Comparison of ENCODE assay signal across 18 cellular contexts in genomic region chrX:9539611-9540387, GRCh38.
A peak's percentile ranks its signal among the peaks of the same experiment; 100 is the strongest.
DNase-seq lines count a peak whose midpoint lies in the region; ATAC-seq and TF ChIP-seq lines count a peak whose summit lies in the region.
"Had no signal": no experiment of that assay in that cellular context is flagged by ENCODE, and none has a peak within 500 bp of the region (broad histone marks: within the 10 kb centered on the region; RNA-seq: fewer than 3 reads in every experiment).

No MANE protein-coding gene starts in this region.

- H3K79me2 ChIP-seq in MM.1S (ENCODE audit: low read length), result peaks cover 89% of the 10 kb centered on the region

- no peak overlapping the region for H3K4me2 ChIP-seq in MM.1S (ENCODE audit: low read depth, low read length)

- no peak overlapping the region for H3K4me3 ChIP-seq in colonic mucosa
- no peak overlapping the region for H3K4me3 ChIP-seq in stomach
- no peak overlapping the region for H3K4me3 ChIP-seq in MM.1S (ENCODE audit: low read length)
- H3K4me3 ChIP-seq: breast epithelium, left lung, MG63 had no signal

- H3K36me3 ChIP-seq in colonic mucosa, result no peaks in the 10 kb centered on the region
- no peaks in the 10 kb centered on the region for H3K36me3 ChIP-seq in stomach
- no peaks in the 10 kb centered on the region for H3K36me3 ChIP-seq in MM.1S (replicated peaks; ENCODE audit: insufficient read depth, low read length)
- H3K36me3 ChIP-seq: breast epithelium, left lung, MG63 had no signal

- peaks cover 40% of the 10 kb centered on the region for H3K4me1 Mint-ChIP-seq in activated naive CD8-positive, alpha-beta T cell (ENCODE audit: low read depth)
- H3K4me1 Mint-ChIP-seq in activated naive CD8-positive, alpha-beta T cell treated with anti-CD3 and anti-CD28 coated beads, Interleukin-2, amount 50 U/mL, for 24 hours, result peaks cover 30% of the 10 kb centered on the region

- no peak for TF ChIP-seq CTCF in colonic mucosa (IDR thresholded peaks at IDR 0.05)
- TF ChIP-seq CTCF in stomach (IDR thresholded peaks at IDR 0.05), result no peak
- TF ChIP-seq CTCF in MM.1S (IDR thresholded peaks at IDR 0.05; ENCODE audit: low read length), result no peak

- H3K9me3 Mint-ChIP-seq in activated naive CD8-positive, alpha-beta T cell (ENCODE audit: low read depth), result no peaks in the 10 kb centered on the region
- H3K9me3 Mint-ChIP-seq in activated naive CD8-positive, alpha-beta T cell treated with anti-CD3 and anti-CD28 coated beads, Interleukin-2, amount 50 U/mL, for 24 hours, result no peaks in the 10 kb centered on the region
- H3K9me3 Mint-ChIP-seq: activated naive CD4-positive, alpha-beta T cell treated with anti-CD3 and anti-CD28 coated beads, Interleukin-2, amount 50 U/mL, for 24 hours; stimulated activated naive CD8-positive, alpha-beta T cell treated with anti-CD3 and anti-CD28 coated beads, Interleukin-15, Interleukin-2, amounts not matched to agents 100 ng/mL and 50 ng/mL, for 24 hours had no signal

- no peaks in the 10 kb centered on the region for H3K9me2 ChIP-seq in MM.1S (replicated peaks; ENCODE audit: insufficient read depth, low read length)

- H3K27me3 ChIP-seq in colonic mucosa, result no peaks in the 10 kb centered on the region
- H3K27me3 ChIP-seq in stomach, result no peaks in the 10 kb centered on the region
- H3K27me3 ChIP-seq in MM.1S (replicated peaks; ENCODE audit: insufficient read depth, low read length), result no peaks in the 10 kb centered on the region
- H3K27me3 ChIP-seq: breast epithelium, left lung, MG63 had no signal

- no peaks in the 10 kb centered on the region for H3F3A ChIP-seq in MM.1S (ENCODE audit: insufficient read depth, low read length)

- peaks cover 8% of the 10 kb centered on the region for H3K36me3 Mint-ChIP-seq in activated naive CD8-positive, alpha-beta T cell
- peaks cover 11% of the 10 kb centered on the region for H3K36me3 Mint-ChIP-seq in activated naive CD8-positive, alpha-beta T cell treated with anti-CD3 and anti-CD28 coated beads, Interleukin-2, amount 50 U/mL, for 24 hours (ENCODE audit: low read depth)

- no peak overlapping the region for H3K9ac ChIP-seq in colonic mucosa (ENCODE audit: low read depth in 2 of 2, low read length in 2 of 2)
- no peak overlapping the region for H3K9ac ChIP-seq in MM.1S (ENCODE audit: low read length)

- H3K27me3 Mint-ChIP-seq in activated naive CD8-positive, alpha-beta T cell, result no peaks in the 10 kb centered on the region
- no peaks in the 10 kb centered on the region for H3K27me3 Mint-ChIP-seq in activated naive CD8-positive, alpha-beta T cell treated with anti-CD3 and anti-CD28 coated beads, Interleukin-2, amount 50 U/mL, for 24 hours
- H3K27me3 Mint-ChIP-seq: activated CD4-positive, alpha-beta T cell treated with anti-CD3 and anti-CD28 coated beads, Interleukin-2, amount 10 ng/mL, durations not matched to agents 24 days and 14 days; activated naive CD4-positive, alpha-beta T cell treated with anti-CD3 and anti-CD28 coated beads, Interleukin-2, amount 50 U/mL, for 24 hours; stimulated activated naive CD8-positive, alpha-beta T cell treated with anti-CD3 and anti-CD28 coated beads, Interleukin-15, Interleukin-2, amounts not matched to agents 100 ng/mL and 50 ng/mL, for 24 hours had no signal

- no peak for ATAC-seq in activated naive CD8-positive, alpha-beta T cell treated with anti-CD3 and anti-CD28 coated beads, Interleukin-2, amount 50 U/mL, for 24 hours
- ATAC-seq: left lung, sciatic nerve had no signal

- WGBS in stomach, 5 donors, result 61 to 71% (median 66%) methylated on average over 5 of the region's 5 CpGs

- H3K27ac ChIP-seq in colonic mucosa, result no peak overlapping the region
- H3K27ac ChIP-seq in stomach, result no peak overlapping the region
- no peak overlapping the region for H3K27ac ChIP-seq in MM.1S (ENCODE audit: low read length)
- H3K27ac ChIP-seq: breast epithelium, left lung had no signal

- H3K9me3 ChIP-seq in colonic mucosa (no peaks in the 10 kb centered on the region), stomach (no peaks in the 10 kb centered on the region), MM.1S (replicated peaks; ENCODE audit: insufficient read depth, low read length) (no peaks in the 10 kb centered on the region)
- H3K9me3 ChIP-seq: breast epithelium, left lung, MG63 had no signal

- DNase-seq in activated naive CD8-positive, alpha-beta T cell treated with anti-CD3 and anti-CD28 coated beads, Interleukin-2, amount 50 U/mL, for 24 hours, result no peak
- peak; percentile 75 to 88 for DNase-seq in NCI-H2081 (lab: John Stamatoyannopoulos, UW)
- DNase-seq in colonic mucosa, result peak; percentile 27
- peak; percentile 30 for DNase-seq in stomach
- no peak for DNase-seq in erythroblast (lab: John Stamatoyannopoulos, UW)
- DNase-seq in MM.1S, result no peak
- DNase-seq in mesenteric fat pad (ENCODE audit: low spot score), result no peak
- DNase-seq: activated CD4-positive, alpha-beta T cell treated with anti-CD3 and anti-CD28 coated beads, Interleukin-2, amount 10 ng/mL, durations not matched to agents 24 days and 14 days; left lung; MG63; NCI-H2171 treated with DMSO at 0.1 percent for 48 hours; NK-92 treated with Interleukin-12 subunit alpha and Interleukin-12 subunit beta, amount 100 ng/mL, for 24 hours; RPMI8226 had no signal

- TF ChIP-seq POLR2A in stomach (IDR thresholded peaks at IDR 0.05) (no peak), erythroblast (IDR thresholded peaks at IDR 0.05; ENCODE audit: low read length) (no peak)

- H4K20me1 ChIP-seq in MM.1S (ENCODE audit: insufficient read depth, low read length), result no peaks in the 10 kb centered on the region

- H3K4me1 ChIP-seq in colonic mucosa, result no peaks in the 10 kb centered on the region
- peaks cover 0 to 15% (median 6%) of the 10 kb centered on the region in 4 donors for H3K4me1 ChIP-seq in stomach
- no peaks in the 10 kb centered on the region for H3K4me1 ChIP-seq in MM.1S (ENCODE audit: low read length)
- H3K4me1 ChIP-seq: breast epithelium had no signal

- TF ChIP-seq EP300 in stomach (IDR thresholded peaks at IDR 0.05), result no peak

- no peak overlapping the region for H2AFZ ChIP-seq in MM.1S (ENCODE audit: low read length)

- H3K27ac Mint-ChIP-seq in activated naive CD8-positive, alpha-beta T cell, result peak overlapping the region; percentile 16
- no peak overlapping the region for H3K27ac Mint-ChIP-seq in activated naive CD8-positive, alpha-beta T cell treated with anti-CD3 and anti-CD28 coated beads, Interleukin-2, amount 50 U/mL, for 24 hours
- H3K27ac Mint-ChIP-seq: activated CD4-positive, alpha-beta T cell treated with anti-CD3 and anti-CD28 coated beads, Interleukin-2, amount 10 ng/mL, durations not matched to agents 24 days and 14 days; activated naive CD4-positive, alpha-beta T cell treated with anti-CD3 and anti-CD28 coated beads, Interleukin-2, amount 50 U/mL, for 24 hours; stimulated activated naive CD8-positive, alpha-beta T cell treated with anti-CD3 and anti-CD28 coated beads, Interleukin-15, Interleukin-2, amounts not matched to agents 100 ng/mL and 50 ng/mL, for 24 hours had no signal

- intact Hi-C loops in colonic mucosa (cut with DNase I), result no loop called here
- intact Hi-C loops in stomach (cut with DNase I; ENCODE audit: low total_unique reads), result no loop called here

- H3K4me3 Mint-ChIP-seq in activated naive CD8-positive, alpha-beta T cell, result no peak overlapping the region
- H3K4me3 Mint-ChIP-seq in activated naive CD8-positive, alpha-beta T cell treated with anti-CD3 and anti-CD28 coated beads, Interleukin-2, amount 50 U/mL, for 24 hours, result no peak overlapping the region
- H3K4me3 Mint-ChIP-seq: activated CD4-positive, alpha-beta T cell treated with anti-CD3 and anti-CD28 coated beads, Interleukin-2, amount 10 ng/mL, durations not matched to agents 24 days and 14 days; activated naive CD4-positive, alpha-beta T cell treated with anti-CD3 and anti-CD28 coated beads, Interleukin-2, amount 50 U/mL, for 24 hours; stimulated activated naive CD8-positive, alpha-beta T cell treated with anti-CD3 and anti-CD28 coated beads, Interleukin-15, Interleukin-2, amounts not matched to agents 100 ng/mL and 50 ng/mL, for 24 hours had no signal

Comparison
In these comparisons a context has a peak if more than half of its experiments do, and no peak if none do; other contexts are left out.
1. DNase-seq: peak in NCI-H2081 (2 of 2), colonic mucosa (single experiment) and stomach (single experiment); none in activated naive CD8-positive, alpha-beta T cell treated with anti-CD3 and anti-CD28 coated beads, Interleukin-2, amount 50 U/mL, for 24 hours (single experiment), erythroblast (0 of 2), MM.1S (single experiment) and mesenteric fat pad (single experiment).